ENCODE assay signal across 8 cellular contexts in the genomic region with DNA sequence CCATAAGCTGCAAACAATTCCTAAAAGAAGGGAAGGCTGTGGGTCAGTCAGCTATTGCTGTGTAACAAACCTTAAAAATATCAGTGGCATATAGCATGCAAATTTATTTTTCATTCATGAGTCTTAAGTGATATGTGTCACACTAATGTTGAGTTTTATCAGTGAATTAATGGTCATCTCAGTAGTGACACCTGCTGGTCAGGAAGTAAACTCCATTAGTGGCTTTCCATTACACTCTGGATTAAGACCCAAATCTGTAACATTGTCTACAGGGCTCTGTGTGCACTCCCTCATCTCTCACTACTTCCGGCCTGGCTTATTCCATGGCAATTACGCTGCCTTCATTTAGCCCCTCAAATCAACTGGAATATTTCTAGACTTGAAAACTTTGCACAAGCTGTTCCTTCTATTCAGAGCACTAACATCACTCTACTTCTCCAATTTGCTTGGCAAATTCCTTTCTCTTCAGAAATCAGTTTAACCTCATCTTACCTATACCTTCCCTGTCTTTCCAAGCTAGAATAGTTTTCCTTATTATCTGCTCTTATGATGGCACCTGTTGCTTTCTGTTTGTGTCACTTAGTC.
DNase-seq lines count a peak whose midpoint lies in the region; ATAC-seq, FAIRE-seq and TF ChIP-seq lines count a peak whose summit lies in the region.

No MANE protein-coding gene starts in this region.

- no peak overlapping the region for H3K18ac ChIP-seq in mesenchymal stem cell (ENCODE audit: low read depth in 1 of 2, low read length in 2 of 2)

- no peaks in the 10 kb centered on the region for H3K4me1 ChIP-seq in mesenchymal stem cell (ENCODE audit: control insufficient read depth, insufficient read depth, low read depth, low read length)

- 36% methylated on average over 2 of the region's 2 CpGs for WGBS in mesenchymal stem cell

- no peak overlapping the region for H3K23ac ChIP-seq in mesenchymal stem cell (ENCODE audit: low read length in 2 of 2)

- TF ChIP-seq POLR2A in H54 (IDR thresholded peaks at IDR 0.05; ENCODE audit: low read depth, low read length) = no peak

- no peaks in the 10 kb centered on the region for H3K27me3 ChIP-seq in brain microvascular endothelial cell (replicated peaks)
- peaks cover 0 to 19% of the 10 kb centered on the region in 2 experiments for H3K27me3 ChIP-seq in mesenchymal stem cell (ENCODE audit: control insufficient read depth in 1 of 2, insufficient read depth in 1 of 2, low read length in 2 of 2)

- no peak overlapping the region for H2BK15ac ChIP-seq in mesenchymal stem cell (ENCODE audit: low read depth, poor library complexity, severe bottlenecking)

- no peak overlapping the region for H3K4ac ChIP-seq in mesenchymal stem cell (ENCODE audit: low read depth in 1 of 2, low read length in 2 of 2)

- H4K91ac ChIP-seq in mesenchymal stem cell (ENCODE audit: low read length) = no peak overlapping the region

- H3K4me3 ChIP-seq in brain microvascular endothelial cell (ENCODE audit: low read depth, low read length) (no peak overlapping the region), mesenchymal stem cell (ENCODE audit: insufficient read depth in 1 of 2, low read depth in 1 of 2, low read length in 2 of 2) (no peak overlapping the region)

- DNase-seq in NCI-H2081 (lab: John Stamatoyannopoulos, UW) = peak; percentile 8 to 33
- DNase-seq in NCI-H2081 treated with DMSO at 0.1 percent for 48 hours (lab: John Stamatoyannopoulos, UW) = no peak
- peak; percentile 54 for DNase-seq in M059J (ENCODE audit: low read depth)
- DNase-seq in brain microvascular endothelial cell = peak; percentile 39
- DNase-seq in mesenchymal stem cell = peak; percentile 41
- no peak for DNase-seq in dedifferentiated amniotic fluid mesenchymal stem cell (ENCODE audit: extremely low spot score)
- no peak for DNase-seq in H54 (ENCODE audit: insufficient read length, low spot score)

- no peaks in the 10 kb centered on the region for H3K9me3 ChIP-seq in mesenchymal stem cell (ENCODE audit: control insufficient read depth, low read length)

- peak; percentile 67 for ATAC-seq in GM21576 (IDR thresholded peaks at IDR 0.05; ENCODE audit: unreplicated experiment)

- H3K4me2 ChIP-seq in mesenchymal stem cell (ENCODE audit: low read length, poor library complexity, severe bottlenecking) = no peak overlapping the region

- in situ Hi-C loops in brain microvascular endothelial cell (cut with HindIII; ENCODE audit: low pct_ligation_motif_present, low sequenced_read_pairs) = no loop called here

- no peak overlapping the region for H3K9ac ChIP-seq in mesenchymal stem cell (ENCODE audit: low read length)

- H2BK120ac ChIP-seq in mesenchymal stem cell (ENCODE audit: low read depth, low read length) = no peak overlapping the region

- H4K8ac ChIP-seq in mesenchymal stem cell (ENCODE audit: low read length) = no peak overlapping the region

- H3K14ac ChIP-seq in mesenchymal stem cell (ENCODE audit: low read length in 2 of 2) = no peak overlapping the region

- H3K27ac ChIP-seq in brain microvascular endothelial cell (no peak overlapping the region), mesenchymal stem cell (ENCODE audit: low read length, poor library complexity, severe bottlenecking) (no peak overlapping the region)

- peak; percentile 58 for TF ChIP-seq CTCF in brain microvascular endothelial cell (IDR thresholded peaks at IDR 0.05; ENCODE audit: low read depth, low read length, missing control alignments)

- H3K36me3 ChIP-seq in brain microvascular endothelial cell (replicated peaks) = no peaks in the 10 kb centered on the region
- H3K36me3 ChIP-seq in mesenchymal stem cell (ENCODE audit: control insufficient read depth in 1 of 2, insufficient read depth in 2 of 2, low read depth in 1 of 2, low read length in 2 of 2) = no peaks in the 10 kb centered on the region

- no peak overlapping the region for H2BK5ac ChIP-seq in mesenchymal stem cell (ENCODE audit: low read depth, low read length, poor library complexity, severe bottlenecking)

- no peak for FAIRE-seq in H54 (lab: Jason Lieb, UNC)

- H3K79me1 ChIP-seq in mesenchymal stem cell (replicated peaks; ENCODE audit: low read length, poor library complexity, severe bottlenecking) = no peaks in the 10 kb centered on the region

- H2AFZ ChIP-seq in mesenchymal stem cell (ENCODE audit: low read depth, low read length) = no peak overlapping the region

- H2BK12ac ChIP-seq in mesenchymal stem cell (ENCODE audit: low read length in 2 of 2) = no peak overlapping the region

- H2AK5ac ChIP-seq in mesenchymal stem cell (ENCODE audit: low read length, severe bottlenecking) = no peak overlapping the region

Comparison
In these comparisons a context has a peak if more than half of its experiments do, and no peak if none do; other contexts are left out.
1. DNase-seq: peak in NCI-H2081 (2 of 2), M059J (single experiment), brain microvascular endothelial cell (single experiment) and mesenchymal stem cell (single experiment); none in NCI-H2081 treated with DMSO at 0.1 percent for 48 hours (single experiment), dedifferentiated amniotic fluid mesenchymal stem cell (single experiment) and H54 (single experiment).